8 cellular contexts compared by ENCODE assay signal in the genomic region with DNA sequence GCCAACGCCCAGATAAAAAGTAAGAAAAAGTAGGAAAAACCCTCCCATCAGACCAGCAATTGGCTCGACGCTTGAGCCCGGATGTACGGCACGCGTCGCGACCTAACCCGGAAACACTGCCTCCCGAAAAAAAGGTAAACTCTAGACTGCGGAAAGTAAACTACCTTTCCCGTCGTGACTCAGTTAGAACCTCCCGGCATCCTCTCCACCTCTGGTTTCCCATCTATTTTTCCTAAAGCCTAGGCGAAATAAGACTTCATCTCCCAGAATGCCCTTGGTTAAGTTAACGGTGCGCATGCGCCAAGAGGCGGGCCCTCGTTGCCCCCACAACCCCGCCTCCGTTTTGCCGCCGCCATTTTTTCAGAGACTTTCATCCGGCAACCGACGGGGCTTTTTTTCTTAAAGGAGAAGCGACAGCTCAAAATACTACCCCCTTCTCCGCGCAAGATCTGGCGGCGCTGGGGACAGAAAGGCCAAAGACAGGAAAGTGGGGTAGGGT. TPM values are rescaled to one million over a fixed set of nuclear protein-coding genes. Genes with fewer than 3 reads are reported as not detected.
DNase-seq lines count a peak whose midpoint lies in the region; ATAC-seq, FAIRE-seq and TF ChIP-seq lines count a peak whose summit lies in the region.

No MANE protein-coding gene starts in this region.

- peaks cover 57% of the 10 kb centered on the region for H3K4me1 Mint-ChIP-seq in T-helper 17 cell

- peak overlapping the region; percentile 100 for H3K27ac Mint-ChIP-seq in T-helper 17 cell

- peak in 1 of 4 donors; percentile 1 for TF ChIP-seq EP300 in upper lobe of left lung (IDR thresholded peaks at IDR 0.05)

- peak; percentile 96 for DNase-seq in NCI-H1694 treated with DMSO at 0.1 percent for 48 hours (lab: John Stamatoyannopoulos, UW)
- DNase-seq in T-helper 17 cell, result peak; percentile 82 to 87 (median 86)
- DNase-seq in anterior cingulate cortex (lab: John Stamatoyannopoulos, UW), result peak; percentile 73 to 99 (median 93)
- DNase-seq in left ventricle myocardium inferior, result peak; percentile 95
- peak; percentile 87 to 98 (median 90) for DNase-seq in posterior cingulate gyrus
- peak; percentile 93 to 94 for DNase-seq in upper lobe of left lung

- FAIRE-seq in A204.1 (lab: Jason Lieb, UNC), result peak; percentile 99

- peaks cover 87% of the 10 kb centered on the region for H3K4me1 ChIP-seq in left ventricle myocardium inferior
- H3K4me1 ChIP-seq in upper lobe of left lung, result peaks cover 50 to 65% (median 59%) of the 10 kb centered on the region in 4 donors

- intact Hi-C loops in left ventricle myocardium inferior (cut with micrococcal nuclease) (no loop called here), posterior cingulate gyrus (cut with DNase I) (no loop called here)

- H3K27ac ChIP-seq in left ventricle myocardium inferior (replicated peaks) (peak overlapping the region; percentile 96), upper lobe of left lung (peak overlapping the region; percentile 95 to 100 (median 99))

- H3K27me3 Mint-ChIP-seq in T-helper 17 cell, result no peaks in the 10 kb centered on the region

- WGBS in upper lobe of left lung, 2 donors, result 0 to 1% methylated on average over 33 of the region's 33 CpGs

- peaks cover 7% of the 10 kb centered on the region for H3K36me3 Mint-ChIP-seq in T-helper 17 cell (ENCODE audit: low read depth)

- no peak for TF ChIP-seq POLR2A in upper lobe of left lung (IDR thresholded peaks at IDR 0.05)

- H3K9me3 ChIP-seq in T-helper 17 cell (ENCODE audit: control insufficient read depth, low read length, poor library complexity, severe bottlenecking) (no peaks in the 10 kb centered on the region), left ventricle myocardium inferior (replicated peaks) (no peaks in the 10 kb centered on the region), upper lobe of left lung (no peaks in the 10 kb centered on the region)

- TF ChIP-seq CTCF in left ventricle myocardium inferior (IDR thresholded peaks at IDR 0.05; ENCODE audit: borderline replicate concordance), result no peak
- no peak for TF ChIP-seq CTCF in upper lobe of left lung (IDR thresholded peaks at IDR 0.05)

- ATAC-seq in GM19455 (IDR thresholded peaks at IDR 0.05; ENCODE audit: unreplicated experiment) (peak; percentile 35), T-helper 17 cell (peak; percentile 54), upper lobe of left lung (ENCODE audit: low FRiP score in 2 of 2) (peak; percentile 77 to 94)

- H3K36me3 ChIP-seq in left ventricle myocardium inferior (no peaks in the 10 kb centered on the region), upper lobe of left lung (no peaks in the 10 kb centered on the region)

- H3K27me3 ChIP-seq in left ventricle myocardium inferior (ENCODE audit: low read depth), result no peaks in the 10 kb centered on the region
- no peaks in the 10 kb centered on the region for H3K27me3 ChIP-seq in upper lobe of left lung

- H3K4me3 ChIP-seq in left ventricle myocardium inferior (peak overlapping the region; percentile 95), upper lobe of left lung (peak overlapping the region; percentile 61 to 93 (median 80))

- peak overlapping the region; percentile 98 for H3K4me3 Mint-ChIP-seq in T-helper 17 cell

RNA-seq across cellular contexts. Expression of gene ZFP91, which starts 0.7 kb away (rescaled TPM):
- total RNA-seq in T-helper 17 cell (10 to 100 TPM; 36.1 to 43.2 TPM), left ventricle myocardium inferior (60.5 TPM), upper lobe of left lung (10 to 100 TPM; 21.0 to 53.2 (median 40.9) TPM)

RNA-seq across cellular contexts. Expression of gene LPXN, which starts 2.5 kb away (rescaled TPM):
- 10 to 100 TPM; 92.8 to 99.8 TPM for total RNA-seq in T-helper 17 cell
- 4.4 TPM for total RNA-seq in left ventricle myocardium inferior
- 10 to 100 TPM; 17.2 to 52.8 (median 34.1) TPM for total RNA-seq in upper lobe of left lung

RNA-seq across cellular contexts. Expression of gene CNTF, which starts 44.3 kb away (rescaled TPM):
- total RNA-seq in T-helper 17 cell (1 to 10 TPM; 3.8 to 4.3 TPM), left ventricle myocardium inferior (0.93 TPM), upper lobe of left lung (1 to 10 TPM in 5 of 6 donors, under 1 TPM in 1; 0.33 to 5.4 (median 1.4) TPM)

Comparison
In these comparisons a context has a peak if more than half of its experiments do, and no peak if none do; other contexts are left out.
1. Peak in every context shown above with its lines: DNase-seq, ATAC-seq, H3K4me3 ChIP-seq and H3K27ac ChIP-seq.
2. ATAC-seq: peak in every context shown above with its lines; median percentile 86 in upper lobe of left lung; 54 in T-helper 17 cell; 35 in GM19455.